Comparison of ENCODE assay signal across 15 cellular contexts in the genomic region with DNA sequence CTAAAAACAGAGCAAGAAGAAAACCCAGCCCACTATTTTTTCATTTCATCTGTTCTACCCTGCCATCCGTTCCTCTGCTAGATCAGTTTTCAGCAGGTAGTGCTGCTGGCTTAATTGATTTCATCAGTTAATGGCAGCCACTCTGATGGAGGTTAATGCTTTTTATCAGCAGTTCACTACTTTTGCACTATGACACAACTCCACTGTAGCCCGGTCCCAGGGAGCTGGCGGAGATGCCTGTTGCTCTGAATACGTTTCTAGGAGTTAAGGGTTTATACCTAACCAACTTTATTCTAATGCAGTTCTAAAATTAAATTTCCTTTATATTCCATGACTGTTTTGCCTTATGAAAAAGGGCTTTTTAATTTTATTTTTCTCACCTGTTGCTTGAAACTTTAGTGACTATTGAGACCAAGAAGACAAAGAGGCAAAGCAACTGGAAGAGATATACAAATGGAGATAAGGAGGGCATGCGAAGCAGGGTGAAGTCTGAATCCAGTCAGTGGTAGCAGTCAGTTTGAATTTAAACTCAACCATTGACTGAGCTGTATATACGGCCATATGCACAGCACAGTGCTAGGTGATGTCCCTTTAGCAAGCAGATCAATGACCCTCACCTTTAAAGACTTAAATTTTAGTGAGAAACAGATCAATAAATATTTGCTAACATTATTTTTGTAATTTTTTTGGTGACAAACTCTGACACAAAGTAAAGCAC.
DNase-seq lines count a peak whose midpoint lies in the region; ATAC-seq and TF ChIP-seq lines count a peak whose summit lies in the region.
"Had no signal": no experiment of that assay in that cellular context is flagged by ENCODE, and none has a peak within 500 bp of the region (broad histone marks: within the 10 kb centered on the region; RNA-seq: fewer than 3 reads in every experiment).

No MANE protein-coding gene starts in this region.

- no peak overlapping the region for H3K4me3 ChIP-seq in mucosa of stomach (ENCODE audit: low read length)
- H3K4me3 ChIP-seq: BLaER1 treated with 17β-estradiol and CSF1 and Interleukin-3, amounts not matched to agents 10 nM and 100 nM had no signal

- ATAC-seq in GM21367 (IDR thresholded peaks at IDR 0.05; ENCODE audit: unreplicated experiment): no peak
- ATAC-seq: activated naive CD8-positive, alpha-beta T cell treated with anti-CD3 and anti-CD28 coated beads, Interleukin-2, amount 50 U/mL, for 24 hours had no signal

- H3K9me3 Mint-ChIP-seq in brain: peaks cover 0 to 9% (median 0%) of the 10 kb centered on the region in 5 experiments
- no peaks in the 10 kb centered on the region for H3K9me3 Mint-ChIP-seq in type B pancreatic cell
- H3K9me3 Mint-ChIP-seq: activated CD4-positive, alpha-beta T cell treated with anti-CD3 and anti-CD28 coated beads, Interleukin-2, amount 10 ng/mL, durations not matched to agents 7 days and 5 days; activated naive CD8-positive, alpha-beta T cell treated with anti-CD3 and anti-CD28 coated beads, Interleukin-2, amount 50 U/mL, for 24 hours had no signal

- peak overlapping the region; percentile 4 for H3K9ac ChIP-seq in mucosa of stomach (ENCODE audit: low read length)
- H3K9ac ChIP-seq: BLaER1 treated with 17β-estradiol and CSF1 and Interleukin-3, amounts not matched to agents 10 nM and 100 nM had no signal

- no peaks in the 10 kb centered on the region for H3K36me3 ChIP-seq in mucosa of stomach (ENCODE audit: control insufficient read depth, insufficient read depth, low read length)
- H3K36me3 ChIP-seq: BLaER1 treated with 17β-estradiol and CSF1 and Interleukin-3, amounts not matched to agents 10 nM and 100 nM had no signal

- no peaks in the 10 kb centered on the region for H3K9me3 ChIP-seq in mucosa of stomach (ENCODE audit: control insufficient read depth, low read length)
- H3K9me3 ChIP-seq: BLaER1 treated with 17β-estradiol and CSF1 and Interleukin-3, amounts not matched to agents 10 nM and 100 nM had no signal

- H3K4me3 Mint-ChIP-seq in brain (peak overlapping the region in 2 of 5 experiments; percentile 40 to 41), type B pancreatic cell (peak overlapping the region; percentile 67)
- H3K4me3 Mint-ChIP-seq: activated CD4-positive, alpha-beta T cell treated with anti-CD3 and anti-CD28 coated beads, Interleukin-2, amount 10 ng/mL, durations not matched to agents 7 days and 5 days; activated naive CD8-positive, alpha-beta T cell treated with anti-CD3 and anti-CD28 coated beads, Interleukin-2, amount 50 U/mL, for 24 hours had no signal

- no peaks in the 10 kb centered on the region for H3K27me3 ChIP-seq in mucosa of stomach (ENCODE audit: control insufficient read depth, insufficient read depth, low read length)
- H3K27me3 ChIP-seq: BLaER1 treated with 17β-estradiol and CSF1 and Interleukin-3, amounts not matched to agents 10 nM and 100 nM had no signal

- peaks cover 20% of the 10 kb centered on the region for H3K4me1 Mint-ChIP-seq in brain
- peaks cover 18% of the 10 kb centered on the region for H3K4me1 Mint-ChIP-seq in type B pancreatic cell (ENCODE audit: unreplicated experiment)
- H3K4me1 Mint-ChIP-seq: activated CD4-positive, alpha-beta T cell treated with anti-CD3 and anti-CD28 coated beads, Interleukin-2, amount 10 ng/mL, durations not matched to agents 7 days and 5 days; activated naive CD8-positive, alpha-beta T cell treated with anti-CD3 and anti-CD28 coated beads, Interleukin-2, amount 50 U/mL, for 24 hours had no signal

- H3K36me3 Mint-ChIP-seq in brain: no peaks in the 10 kb centered on the region
- no peaks in the 10 kb centered on the region for H3K36me3 Mint-ChIP-seq in type B pancreatic cell

- TF ChIP-seq CTCF in brain (conservative IDR thresholded peaks at IDR 0.05): no peak
- TF ChIP-seq CTCF in type B pancreatic cell (conservative IDR thresholded peaks at IDR 0.05): no peak

- DNase-seq in HT-29 (ENCODE audit: low spot score): peak; percentile 74
- DNase-seq in type B pancreatic cell (ENCODE audit: extremely low spot score, unreplicated experiment): no peak
- DNase-seq in iPS-NIHi11 (ENCODE audit: low spot score): no peak
- no peak for DNase-seq in activated gamma-delta T cell (lab: John Stamatoyannopoulos, UW)
- no peak for DNase-seq in putamen (ENCODE audit: low spot score)
- DNase-seq: activated CD4-positive, alpha-beta T cell treated with anti-CD3 and anti-CD28 coated beads, Interleukin-2, amount 10 ng/mL, durations not matched to agents 7 days and 5 days; activated naive CD8-positive, alpha-beta T cell treated with anti-CD3 and anti-CD28 coated beads, Interleukin-2, amount 50 U/mL, for 24 hours; head of caudate nucleus; NCI-H1694; NCI-H446 treated with DMSO at 0.1 percent for 48 hours; SIG-M5 had no signal

- H3K4me1 ChIP-seq in mucosa of stomach (ENCODE audit: control insufficient read depth, insufficient read depth, low read length): peaks cover 32% of the 10 kb centered on the region
- H3K4me1 ChIP-seq: BLaER1 treated with 17β-estradiol and CSF1 and Interleukin-3, amounts not matched to agents 10 nM and 100 nM had no signal

- H3K27ac Mint-ChIP-seq in brain (peak overlapping the region in 3 of 5 experiments; percentile 26 to 89 (median 56)), type B pancreatic cell (peak overlapping the region; percentile 82)
- H3K27ac Mint-ChIP-seq: activated CD4-positive, alpha-beta T cell treated with anti-CD3 and anti-CD28 coated beads, Interleukin-2, amount 10 ng/mL, durations not matched to agents 7 days and 5 days; activated naive CD8-positive, alpha-beta T cell treated with anti-CD3 and anti-CD28 coated beads, Interleukin-2, amount 50 U/mL, for 24 hours had no signal

- H3K27me3 Mint-ChIP-seq in brain (peaks cover 3% of the 10 kb centered on the region), type B pancreatic cell (no peaks in the 10 kb centered on the region)
- H3K27me3 Mint-ChIP-seq: activated naive CD8-positive, alpha-beta T cell treated with anti-CD3 and anti-CD28 coated beads, Interleukin-2, amount 50 U/mL, for 24 hours had no signal
